Comparison of ENCODE assay signal across 9 cellular contexts in the genomic region with DNA sequence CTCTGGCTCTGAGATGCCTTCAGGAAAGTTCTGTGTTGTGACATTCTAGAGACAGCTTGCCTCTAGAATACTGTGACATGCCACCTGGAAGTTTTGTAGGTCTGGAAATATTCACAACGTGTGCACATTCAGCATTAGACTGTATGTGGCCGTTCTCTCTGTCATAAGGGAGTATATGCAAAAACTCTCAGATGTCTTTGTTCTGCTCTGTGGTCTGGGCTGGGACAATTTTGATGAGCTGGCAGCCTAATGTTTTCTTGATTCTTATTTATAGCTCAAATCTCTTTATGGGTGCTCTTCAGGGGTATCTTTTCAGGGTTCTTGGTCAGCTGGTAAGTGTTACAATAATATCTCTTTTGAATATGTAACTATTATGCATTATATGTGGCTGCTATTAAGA.
"Had no signal": no experiment of that assay in that cellular context is flagged by ENCODE, and none has a peak within 500 bp of the region (broad histone marks: within the 10 kb centered on the region; RNA-seq: fewer than 3 reads in every experiment).

No MANE protein-coding gene starts in this region.

- H3K4me1 ChIP-seq: HAP-1 had no signal

- H2AFZ ChIP-seq: GM23338 had no signal

- H3K4me3 ChIP-seq: GM23338, HAP-1, K562 had no signal

- H3K27ac ChIP-seq: HL-60 had no signal

- FAIRE-seq: K562 had no signal

- DNase-seq: H7, HFFc6, IMR-90, KG1 had no signal

- H3K4me2 ChIP-seq: GM23338 had no signal

- H3K36me3 ChIP-seq: HAP-1 had no signal

- ATAC-seq: GM23338, HCT116, K562 had no signal

- H3K9me3 ChIP-seq: HAP-1 had no signal
